ENCODE assay signal across 21 cellular contexts in genomic region chr1:210918893-210919292, GRCh38.
DNase-seq lines count a peak whose midpoint lies in the region; ATAC-seq, FAIRE-seq and TF ChIP-seq lines count a peak whose summit lies in the region.
"Had no signal": no experiment of that assay in that cellular context is flagged by ENCODE, and none has a peak within 500 bp of the region (broad histone marks: within the 10 kb centered on the region; RNA-seq: fewer than 3 reads in every experiment).

No MANE protein-coding gene starts in this region.

- no peaks in the 10 kb centered on the region for H3K9me3 ChIP-seq in A549
- no peaks in the 10 kb centered on the region; the same call in none of the 2 replicates for H3K9me3 ChIP-seq in IMR-90 (ENCODE audit: control insufficient read depth, insufficient read depth, low read length)
- H3K9me3 ChIP-seq in K562 (replicated peaks; ENCODE audit: control insufficient read depth, insufficient read depth, low read depth, low read length): no peaks in the 10 kb centered on the region
- no peaks in the 10 kb centered on the region for H3K9me3 ChIP-seq in neural cell (ENCODE audit: low read length)
- no peaks in the 10 kb centered on the region for H3K9me3 ChIP-seq in lower lobe of right lung
- H3K9me3 ChIP-seq: BLaER1 treated with 17β-estradiol and CSF1 and Interleukin-3, amounts not matched to agents 10 nM and 100 nM; Caco-2 had no signal

- TF ChIP-seq RAD21 in A549 (conservative IDR thresholded peaks at IDR 0.05 in 1 of 2, IDR thresholded peaks at IDR 0.05 in 1 of 2) (no peak), IMR-90 (IDR thresholded peaks at IDR 0.05; ENCODE audit: low read length) (no peak), K562 (CRISPR knock-in tag; conservative IDR thresholded peaks at IDR 0.05 in 1 of 2, IDR thresholded peaks at IDR 0.05 in 1 of 2) (no peak), neural cell (conservative IDR thresholded peaks at IDR 0.05) (no peak)

- H3K36me3 ChIP-seq in IMR-90 (ENCODE audit: control insufficient read depth, insufficient read depth, low read length) (no peaks in the 10 kb centered on the region), K562 (ENCODE audit: control insufficient read depth, insufficient read depth, low read length) (no peaks in the 10 kb centered on the region), neural cell (ENCODE audit: insufficient read depth, low read length) (no peaks in the 10 kb centered on the region), lower lobe of right lung (no peaks in the 10 kb centered on the region)
- H3K36me3 ChIP-seq: BLaER1 treated with 17β-estradiol and CSF1 and Interleukin-3, amounts not matched to agents 10 nM and 100 nM had no signal

- no peak for FAIRE-seq in A549 (lab: Jason Lieb, UNC)
- no peak for FAIRE-seq in K562 (lab: Jason Lieb, UNC)
- FAIRE-seq: A204.1, G401.6, GM12891, GM19239 had no signal

- TF ChIP-seq EP300 in A549 (IDR thresholded peaks at IDR 0.05) (no peak), K562 (IDR thresholded peaks at IDR 0.05; ENCODE audit: low read length) (no peak), neural cell (conservative IDR thresholded peaks at IDR 0.05; ENCODE audit: poor library complexity, severe bottlenecking) (no peak)

- H3K9ac ChIP-seq in IMR-90 (ENCODE audit: low read depth, low read length) (no peak overlapping the region), K562 (ENCODE audit: insufficient read depth in 1 of 2, low read depth in 2 of 2, low read length in 2 of 2) (no peak overlapping the region), neural cell (ENCODE audit: low read length) (no peak overlapping the region)
- H3K9ac ChIP-seq: BLaER1 treated with 17β-estradiol and CSF1 and Interleukin-3, amounts not matched to agents 10 nM and 100 nM had no signal

- no peak overlapping the region for H2BK5ac ChIP-seq in IMR-90 (ENCODE audit: low read depth, low read length, poor library complexity, severe bottlenecking)

- no peak for DNase-seq in A549 (ENCODE audit: low read depth in 1 of 2, low spot score in 1 of 2)
- DNase-seq in IMR-90: no peak
- no peak for DNase-seq in K562 (ENCODE audit: extremely low read depth in 1 of 4, low spot score in 3 of 4)
- no peak for DNase-seq in left cardiac atrium
- no peak for DNase-seq in lower lobe of right lung
- DNase-seq: 8988T; AML-193; Caco-2; Calu3; CD4-positive, alpha-beta T cell; CD8-positive, alpha-beta T cell; GF-D8 had no signal

- no peak overlapping the region for H3K14ac ChIP-seq in IMR-90 (replicated peaks; ENCODE audit: low read depth, low read length)

- WGBS in A549 (ENCODE audit: missing lambda C conversion rate): 87% methylated on average over 1 of the region's 1 CpG
- no CpG with 5 or more reads among the region's 1 CpG for WGBS in IMR-90 (ENCODE audit: extremely low coverage in 2 of 2, insufficient read length in 1 of 2), 2 experiments
- WGBS in K562 (ENCODE audit: insufficient coverage, low coverage, missing lambda C conversion rate): 4% methylated on average over 1 of the region's 1 CpG

- H3F3A ChIP-seq in neural cell (ENCODE audit: insufficient read depth, low read length, poor library complexity, severe bottlenecking): no peaks in the 10 kb centered on the region

- H2BK20ac ChIP-seq in IMR-90 (ENCODE audit: low read depth, low read length): no peak overlapping the region

- BruUV-seq in IMR-90 (replicated peaks; lab: Mats Ljungman, UMichigan) (no TSS peak), K562 (replicated peaks; lab: Mats Ljungman, UMichigan) (no TSS peak)

- no peaks in the 10 kb centered on the region for H3K27me3 ChIP-seq in IMR-90 (ENCODE audit: control insufficient read depth, insufficient read depth, low read length)
- 0 out of 5 replicates have a peak, but pooled peaks cover 0 to 3% of the 10 kb centered on the region in 2 experiments for H3K27me3 ChIP-seq in K562 (ENCODE audit: control insufficient read depth in 2 of 2, insufficient read depth in 2 of 2, low read length in 2 of 2)
- no peaks in the 10 kb centered on the region for H3K27me3 ChIP-seq in neural cell (ENCODE audit: insufficient read depth, low read depth, low read length)
- H3K27me3 ChIP-seq in lower lobe of right lung (ENCODE audit: low read depth): no peaks in the 10 kb centered on the region
- H3K27me3 ChIP-seq: BLaER1 treated with 17β-estradiol and CSF1 and Interleukin-3, amounts not matched to agents 10 nM and 100 nM had no signal

- H3K18ac ChIP-seq in IMR-90 (ENCODE audit: low read depth, low read length): no peak overlapping the region

- H4K20me1 ChIP-seq in IMR-90 (ENCODE audit: insufficient read depth, low read length) (no peaks in the 10 kb centered on the region), K562 (replicated peaks; ENCODE audit: control insufficient read depth, insufficient read depth, low read length) (no peaks in the 10 kb centered on the region), neural cell (ENCODE audit: insufficient read depth) (no peaks in the 10 kb centered on the region)
- H4K20me1 ChIP-seq: BLaER1 treated with 17β-estradiol and CSF1 and Interleukin-3, amounts not matched to agents 10 nM and 100 nM had no signal

- no peaks in the 10 kb centered on the region for H3K79me1 ChIP-seq in IMR-90 (ENCODE audit: low read depth in 1 of 2, low read length in 2 of 2)

- no peak overlapping the region for H3K56ac ChIP-seq in IMR-90 (ENCODE audit: extremely low read depth, insufficient read depth, low read length)

- H3K4me2 ChIP-seq in A549: no peak overlapping the region
- H3K4me2 ChIP-seq in IMR-90 (ENCODE audit: low read depth, low read length): no peak overlapping the region
- no peak overlapping the region for H3K4me2 ChIP-seq in K562 (ENCODE audit: insufficient read depth, low read length)
- no peak overlapping the region for H3K4me2 ChIP-seq in neural cell (ENCODE audit: low read length)
- H3K4me2 ChIP-seq: BLaER1 treated with 17β-estradiol and CSF1 and Interleukin-3, amounts not matched to agents 10 nM and 100 nM had no signal

- no peaks in the 10 kb centered on the region for H3K9me2 ChIP-seq in neural cell (ENCODE audit: insufficient read depth, low read length)

- H2BK120ac ChIP-seq in IMR-90 (ENCODE audit: low read depth, low read length): no peak overlapping the region

- H3K23ac ChIP-seq in IMR-90 (ENCODE audit: low read depth, low read length): no peak overlapping the region

- H4K8ac ChIP-seq in IMR-90 (ENCODE audit: low read depth in 2 of 2, low read length in 2 of 2): no peak overlapping the region

- H3K4me3 ChIP-seq in A549: no peak overlapping the region
- no peak overlapping the region for H3K4me3 ChIP-seq in IMR-90 (ENCODE audit: insufficient read depth, low read depth, low read length)
- H3K4me3 ChIP-seq in K562: no peak overlapping the region
- H3K4me3 ChIP-seq in neural cell (ENCODE audit: low read length): no peak overlapping the region
- H3K4me3 ChIP-seq in lower lobe of right lung: no peak overlapping the region
- H3K4me3 ChIP-seq: BLaER1 treated with 17β-estradiol and CSF1 and Interleukin-3, amounts not matched to agents 10 nM and 100 nM had no signal

- CTCF ChIA-PET in A549 (lab: Yijun Ruan, JAX) (interaction anchor here (1.0 kb wide), 1 partner anchor 30 kb away, joined by 3 read pairs; no protein-coding TSS in a partner anchor), IMR-90 (lab: Yijun Ruan, JAX) (no interaction called here), K562 (lab: Yijun Ruan, JAX; ENCODE audit: low intra/inter-chr PET ratio) (interaction anchor here (0.6 kb wide), 1 partner anchor 705 kb away, joined by 3 read pairs; no protein-coding TSS in a partner anchor)

- H3K4ac ChIP-seq in IMR-90 (ENCODE audit: low read depth, low read length): no peak overlapping the region

- POLR2A ChIA-PET in A549 (lab: Yijun Ruan, JAX): no interaction called here
- POLR2A ChIA-PET in IMR-90 (lab: Charles Lee; ENCODE audit: unreplicated experiment): no interaction called here
- POLR2A ChIA-PET in K562 (lab: Yijun Ruan, JAX): no interaction called here

- H3K79me2 ChIP-seq in K562 (ENCODE audit: control insufficient read depth, insufficient read depth, low read length) (no peaks in the 10 kb centered on the region), neural cell (replicated peaks; ENCODE audit: insufficient read depth, low read length) (no peaks in the 10 kb centered on the region)

- dilution Hi-C loops in IMR-90 (cut with HindIII; ENCODE audit: low sequenced_read_pairs, unreplicated experiment): no loop called here

- no peak overlapping the region for H2BK15ac ChIP-seq in IMR-90 (ENCODE audit: low read depth, low read length)

- H3K27ac ChIP-seq in A549 (no peak overlapping the region), IMR-90 (ENCODE audit: insufficient read depth, low read length) (no peak overlapping the region), K562 (ENCODE audit: extremely low read depth, low read depth, low read length) (no peak overlapping the region), neural cell (ENCODE audit: low read length) (peak overlapping the region; percentile 52), lower lobe of right lung (no peak overlapping the region)
- H3K27ac ChIP-seq: BLaER1 treated with 17β-estradiol and CSF1 and Interleukin-3, amounts not matched to agents 10 nM and 100 nM; C4-2B had no signal

- H2AK9ac ChIP-seq in IMR-90 (replicated peaks; ENCODE audit: low read depth, low read length, poor library complexity): no peak overlapping the region

- TF ChIP-seq CTCF in A549 (IDR thresholded peaks at IDR 0.05): no peak
- TF ChIP-seq CTCF in IMR-90 (conservative IDR thresholded peaks at IDR 0.05; ENCODE audit: low read depth, low read length): no peak
- TF ChIP-seq CTCF in K562 (IDR thresholded peaks at IDR 0.05 in 2 of 3, conservative IDR thresholded peaks at IDR 0.05 in 1 of 3; ENCODE audit: insufficient read depth in 2 of 3, low read depth in 1 of 3, low read length in 3 of 3): no peak
- no peak for TF ChIP-seq CTCF in neural cell (IDR thresholded peaks at IDR 0.05; ENCODE audit: poor library complexity, severe bottlenecking)
- no peak for TF ChIP-seq CTCF in lower lobe of right lung (IDR thresholded peaks at IDR 0.05)

- intact Hi-C loops in IMR-90 (cut with micrococcal nuclease): no loop called here
- intact Hi-C loops in K562 (cut with micrococcal nuclease): no loop called here
- intact Hi-C loops in left cardiac atrium (cut with DNase I): no loop called here
- intact Hi-C loops in lower lobe of right lung (cut with DNase I): no loop called here

- H3K9me1 ChIP-seq in IMR-90 (ENCODE audit: insufficient read depth, low read length) (no peaks in the 10 kb centered on the region), K562 (ENCODE audit: control insufficient read depth, insufficient read depth, low read length) (no peaks in the 10 kb centered on the region)

- in situ Hi-C loops in IMR-90 (cut with MboI; ENCODE audit: low sequenced_read_pairs) (no loop called here), K562 (cut with MboI) (no loop called here)

- no peak overlapping the region for H4K5ac ChIP-seq in IMR-90 (ENCODE audit: low read depth, low read length)

- H4K91ac ChIP-seq in IMR-90 (ENCODE audit: insufficient read depth, low read depth, low read length): no peak overlapping the region

- H3K4me1 ChIP-seq in A549 (peaks cover 8% of the 10 kb centered on the region; the same call in 2 of the 3 replicates), IMR-90 (ENCODE audit: control insufficient read depth, insufficient read depth, low read length) (no peaks in the 10 kb centered on the region), K562 (replicated peaks in 1 of 2; ENCODE audit: control insufficient read depth in 2 of 2, insufficient read depth in 2 of 2, low read length in 2 of 2) (peaks cover 3 to 5% of the 10 kb centered on the region in 2 experiments; a peak in 2 of 5 replicates), lower lobe of right lung (no peaks in the 10 kb centered on the region)
- H3K4me1 ChIP-seq: BLaER1 treated with 17β-estradiol and CSF1 and Interleukin-3, amounts not matched to agents 10 nM and 100 nM; Caco-2 had no signal

- H2AFZ ChIP-seq in IMR-90 (replicated peaks; ENCODE audit: low read length, poor library complexity) (no peak overlapping the region), K562 (ENCODE audit: low read depth, low read length) (no peak overlapping the region), neural cell (ENCODE audit: low read depth, low read length) (no peak overlapping the region)

- no peak for TF ChIP-seq POLR2A in A549 (IDR thresholded peaks at IDR 0.05; ENCODE audit: low read length)
- no peak for TF ChIP-seq POLR2A in IMR-90 (IDR thresholded peaks at IDR 0.05; ENCODE audit: low read depth, low read length)
- TF ChIP-seq POLR2A in K562 (conservative IDR thresholded peaks at IDR 0.05): no peak

- no peak for ATAC-seq in A549
- ATAC-seq in IMR-90 (ENCODE audit: low read depth): no peak
- ATAC-seq in K562: no peak
- ATAC-seq in left cardiac atrium: no peak
- no peak for ATAC-seq in GM21717 (IDR thresholded peaks at IDR 0.05; ENCODE audit: unreplicated experiment)
- ATAC-seq in GM21576 (IDR thresholded peaks at IDR 0.05; ENCODE audit: unreplicated experiment): no peak
- ATAC-seq in lower lobe of right lung: no peak
- ATAC-seq: CD8-positive, alpha-beta T cell had no signal

- no peak overlapping the region for H2AK5ac ChIP-seq in IMR-90 (ENCODE audit: low read depth, low read length)

Comparison
In these comparisons a context has a peak if more than half of its experiments do, and no peak if none do; other contexts are left out.
1. Of the 35 proteins assayed by ChIP-seq in both K562 and A549: peak only in K562: none; only in A549: none; in both: MAFK; in neither: 34.